In genomic region chr19:1169921-1170885, GRCh38 we compare ENCODE assay signal across 8 cellular contexts. TPM values are rescaled to one million over a fixed set of nuclear protein-coding genes. Genes with fewer than 3 reads are reported as not detected.
A peak's percentile ranks its signal among the peaks of the same experiment; 100 is the strongest.
DNase-seq lines count a peak whose midpoint lies in the region; ATAC-seq, FAIRE-seq and TF ChIP-seq lines count a peak whose summit lies in the region.

No MANE protein-coding gene starts in this region.

- H3K27ac ChIP-seq in adrenal gland (peak overlapping the region; percentile 97 to 100 (median 99)), HepG2 (ENCODE audit: extremely low read length, insufficient read depth, low read length) (peak overlapping the region; percentile 75)

- peaks cover 9% of the 10 kb centered on the region for H4K20me1 ChIP-seq in HepG2 (ENCODE audit: insufficient read depth, low read length)

- peak overlapping the region; percentile 26; the same call in 1 of the 2 replicates for H3K9ac ChIP-seq in HepG2 (ENCODE audit: insufficient read depth, low read depth, low read length)

- H3K9me3 Mint-ChIP-seq in activated T-cell treated with anti-CD3 and anti-CD28 coated beads, Interleukin-2, amount 50 U/mL, for 24 hours = no peaks in the 10 kb centered on the region
- no peaks in the 10 kb centered on the region for H3K9me3 Mint-ChIP-seq in type B pancreatic cell

- H3K4me1 Mint-ChIP-seq in activated T-cell treated with anti-CD3 and anti-CD28 coated beads, Interleukin-2, amount 50 U/mL, for 24 hours (ENCODE audit: low read depth) = peaks cover 38% of the 10 kb centered on the region
- peaks cover 29% of the 10 kb centered on the region for H3K4me1 Mint-ChIP-seq in type B pancreatic cell (ENCODE audit: unreplicated experiment)

- peak overlapping the region; percentile 68 for H3K4me2 ChIP-seq in HepG2 (ENCODE audit: low read depth, low read length)

- H3K36me3 ChIP-seq in adrenal gland (replicated peaks in 1 of 2) (no peaks in the 10 kb centered on the region), HepG2 (replicated peaks in 1 of 2; ENCODE audit: control insufficient read depth in 1 of 2, insufficient read depth in 2 of 2, low read length in 2 of 2) (no peaks in the 10 kb centered on the region; a peak in 1 of 5 replicates)

- H3K9me3 ChIP-seq in adrenal gland (replicated peaks in 1 of 3) (no peaks in the 10 kb centered on the region), HepG2 (ENCODE audit: low read length) (no peaks in the 10 kb centered on the region)

- no peak for TF ChIP-seq RAD21 in HepG2 (CRISPR knock-in tag; IDR thresholded peaks at IDR 0.05)

- POLR2A ChIA-PET in HepG2 (lab: Yijun Ruan, JAX) = interaction anchor here (0.6 kb wide), 1 partner anchor 32 kb away, joined by 3 read pairs; no protein-coding TSS in a partner anchor

- 45 to 65% (median 54%) methylated on average over 19 to 52 of the region's 52 CpGs for WGBS in adrenal gland, 4 donors
- whole genome bisulfite sequencing in HepG2 (ENCODE audit: low lambda C conversion rate) = 93% methylated on average over 37 of the region's 52 CpGs

- no peak overlapping the region for H3K4me3 Mint-ChIP-seq in activated T-cell treated with anti-CD3 and anti-CD28 coated beads, Interleukin-2, amount 50 U/mL, for 24 hours
- peak overlapping the region; percentile 87 for H3K4me3 Mint-ChIP-seq in type B pancreatic cell

- CTCF ChIA-PET in HepG2 (lab: Yijun Ruan, JAX; ENCODE audit: low intra/inter-chr PET ratio, low total read pairs) = no interaction called here

- H3K27ac Mint-ChIP-seq in activated T-cell treated with anti-CD3 and anti-CD28 coated beads, Interleukin-2, amount 50 U/mL, for 24 hours = peak overlapping the region; percentile 27
- H3K27ac Mint-ChIP-seq in type B pancreatic cell = peak overlapping the region; percentile 84

- TF ChIP-seq EP300 in HepG2 (IDR thresholded peaks at IDR 0.05; ENCODE audit: low read depth in 2 of 2, low read length in 2 of 2) (no peak), HepG2 (CRISPR knock-in tag; IDR thresholded peaks at IDR 0.05; ENCODE audit: borderline replicate concordance) (no peak)

- TF ChIP-seq CTCF in adrenal gland (IDR thresholded peaks at IDR 0.05) (no peak), HepG2 (CRISPR knock-in tag; IDR thresholded peaks at IDR 0.05) (no peak), type B pancreatic cell (conservative IDR thresholded peaks at IDR 0.05) (no peak)

- TF ChIP-seq POLR2A in adrenal gland (IDR thresholded peaks at IDR 0.05) = peak; percentile 67 to 87
- TF ChIP-seq POLR2A in HepG2 (IDR thresholded peaks at IDR 0.05; ENCODE audit: insufficient read depth in 1 of 2, low read depth in 2 of 2, low read length in 2 of 2) = no peak

- peaks cover 61% of the 10 kb centered on the region in 2 donors for H3K4me1 ChIP-seq in adrenal gland (replicated peaks in 1 of 2)
- peaks cover 72% of the 10 kb centered on the region for H3K4me1 ChIP-seq in HepG2 (ENCODE audit: insufficient read depth, low read length)

- ATAC-seq in HepG2 = no peak
- ATAC-seq in HG03378 (IDR thresholded peaks at IDR 0.05; ENCODE audit: unreplicated experiment) = no peak
- no peak for ATAC-seq in HG02885 (IDR thresholded peaks at IDR 0.05; ENCODE audit: poor library complexity, unreplicated experiment)
- no peak for ATAC-seq in GM21786 (IDR thresholded peaks at IDR 0.05; ENCODE audit: unreplicated experiment)

- BruUV-seq in HepG2 (replicated peaks; lab: Mats Ljungman, UMichigan) = no TSS peak

- DNase-seq in activated T-cell treated with anti-CD3 and anti-CD28 coated beads, Interleukin-2, amount 50 U/mL, for 24 hours = no peak
- no peak for DNase-seq in activated T-cell treated with anti-CD3 and anti-CD28 coated beads, Interleukin-2, amount 50 U/mL, for 48 hours
- DNase-seq in adrenal gland = peak; percentile 85 to 95 (median 93)
- DNase-seq in HepG2 (ENCODE audit: low spot score) = no peak
- no peak for DNase-seq in type B pancreatic cell (ENCODE audit: extremely low spot score, unreplicated experiment)

- peaks cover 21% of the 10 kb centered on the region for H3K36me3 Mint-ChIP-seq in activated T-cell treated with anti-CD3 and anti-CD28 coated beads, Interleukin-2, amount 50 U/mL, for 24 hours (ENCODE audit: low read depth)
- H3K36me3 Mint-ChIP-seq in type B pancreatic cell = peaks cover 8% of the 10 kb centered on the region

- H2AFZ ChIP-seq in HepG2 (ENCODE audit: low read length) = no peak overlapping the region

- H3K4me3 ChIP-seq in adrenal gland (peak overlapping the region in 1 of 4 donors; percentile 63), HepG2 (replicated peaks in 1 of 3; ENCODE audit: insufficient read depth in 1 of 3, low read depth in 2 of 3, low read length in 3 of 3) (no peak overlapping the region)

- H3K27me3 Mint-ChIP-seq in activated T-cell treated with anti-CD3 and anti-CD28 coated beads, Interleukin-2, amount 50 U/mL, for 24 hours = no peaks in the 10 kb centered on the region
- no peaks in the 10 kb centered on the region for H3K27me3 Mint-ChIP-seq in type B pancreatic cell

- peaks cover 67% of the 10 kb centered on the region for H3K79me2 ChIP-seq in HepG2 (ENCODE audit: insufficient read depth, low read length)

- FAIRE-seq in HepG2 (lab: Jason Lieb, UNC) = no peak

- intact Hi-C loops in adrenal gland (cut with DNase I) (loop anchor here in 1 of 2 donors (5.0 kb wide), 1 partner anchor 43 kb away; no protein-coding TSS in a partner anchor), HepG2 (cut with micrococcal nuclease; ENCODE audit: unreplicated experiment) (no loop called here)

- H3K27me3 ChIP-seq in adrenal gland (no peaks in the 10 kb centered on the region), HepG2 (ENCODE audit: control insufficient read depth in 1 of 2, insufficient read depth in 2 of 2, low read length in 2 of 2) (no peaks in the 10 kb centered on the region)

- in situ Hi-C loops in HepG2 (cut with HindIII; ENCODE audit: extremely low pct_ligation_motif_present, low pct_unique_long_range_greater_than_20kb) = no loop called here

TF ChIP-seq in HepG2, 621 proteins besides CTCF, POLR2A, EP300 and RAD21 (continues in another document):
- TF ChIP-seq HOXA7 (CRISPR knock-in tag; IDR thresholded peaks at IDR 0.05) = 0 out of 2 replicates have a peak, but pooled peaks have one; percentile 2
- TF ChIP-seq ADNP (CRISPR knock-in tag; IDR thresholded peaks at IDR 0.05) = no peak

RNA-seq across cellular contexts. Expression of gene SBNO2, which starts 3.9 kb away (rescaled TPM):
- total RNA-seq in adrenal gland (100 to 1,000 TPM in 3 of 8 donors, 10 to 100 TPM in 5; 33.0 to 176 (median 77.2) TPM), HepG2 (2016; rRNA removed; fragmentation: Illumina TruSeq; extraction: Trizol) (5.8 and 10.4 TPM in 2 replicates), type B pancreatic cell (ENCODE audit: low replicate concordance) (45.5 and 60.7 TPM in 2 replicates)
- polyA plus RNA-seq in adrenal gland (100 to 1,000 TPM in 1 of 3 donors, 10 to 100 TPM in 2; 13.6 to 118 (median 84.2) TPM), HepG2 (2011; rRNA removed) (8.6 and 10.8 TPM in 2 replicates)
- total RNA-seq in HepG2 (2016; cell fraction: cytosol; rRNA removed; fragmentation: Illumina TruSeq; extraction: Trizol; ENCODE audit: low read depth) = 3.3 and 3.8 TPM in 2 replicates
- total RNA-seq in HepG2 (2016; cell fraction: insoluble cytoplasmic fraction; rRNA removed; fragmentation: Illumina TruSeq; extraction: Trizol) = 6.5 and 12.4 TPM in 2 replicates
- 7.7 and 8.1 TPM in 2 replicates for total RNA-seq in HepG2 (2016; cell fraction: membrane; rRNA removed; fragmentation: Illumina TruSeq; extraction: Trizol)
- 10.4 and 12.1 TPM in 2 replicates for total RNA-seq in HepG2 (2016; cell fraction: nucleus; rRNA removed; fragmentation: Illumina TruSeq; extraction: Trizol)
- 4.1 and 8.0 TPM in 2 replicates for polyA plus RNA-seq in HepG2 (2011; cell fraction: cytosol; rRNA removed)
- polyA plus RNA-seq in HepG2 (2011; cell fraction: nucleus; rRNA removed) = 53.6 and 82.3 TPM in 2 replicates
- 10.8 and 11.3 TPM in 2 replicates for polyA plus RNA-seq in HepG2 (2012)
- polyA plus RNA-seq in HepG2 (2016; cell fraction: cytosol; fragmentation: Illumina TruSeq; extraction: Trizol; ENCODE audit: low read depth) = 1.0 and 1.1 TPM in 2 replicates
- 6.7 and 7.7 TPM in 2 replicates for polyA plus RNA-seq in HepG2 (2016; cell fraction: insoluble cytoplasmic fraction; fragmentation: Illumina TruSeq; extraction: Trizol; ENCODE audit: low read depth)
- polyA plus RNA-seq in HepG2 (2016; cell fraction: membrane; fragmentation: Illumina TruSeq; extraction: Trizol; ENCODE audit: low read depth) = 2.8 and 3.4 TPM in 2 replicates
- polyA plus RNA-seq in HepG2 (2016; cell fraction: nucleus; fragmentation: Illumina TruSeq; extraction: Trizol; ENCODE audit: insufficient read depth, low read depth) = 33.1 and 36.3 TPM in 2 replicates
- polyA minus RNA-seq in HepG2 (2011; rRNA and poly(A)+ RNA removed; ENCODE audit: low replicate concordance) = 21.5 and 30.2 TPM in 2 replicates
- polyA minus RNA-seq in HepG2 (2011; cell fraction: cytosol; rRNA and poly(A)+ RNA removed) = 9.8 and 12.0 TPM in 2 replicates
- 13.0 and 13.4 TPM in 2 replicates for polyA minus RNA-seq in HepG2 (2011; cell fraction: nucleus; rRNA and poly(A)+ RNA removed)

RNA-seq across cellular contexts. Expression of gene STK11, which starts 35.4 kb away (rescaled TPM):
- total RNA-seq in adrenal gland = 100 to 1,000 TPM in 3 of 8 donors, 10 to 100 TPM in 5; 53.5 to 117 (median 93.7) TPM
- 100 to 1,000 TPM in 1 of 3 donors, 10 to 100 TPM in 2; 37.8 to 148 (median 94.5) TPM for polyA plus RNA-seq in adrenal gland
- 28.4 and 43.6 TPM in 2 replicates for total RNA-seq in HepG2 (2016; rRNA removed; fragmentation: Illumina TruSeq; extraction: Trizol)
- total RNA-seq in HepG2 (2016; cell fraction: cytosol; rRNA removed; fragmentation: Illumina TruSeq; extraction: Trizol; ENCODE audit: low read depth) = 18.3 and 20.2 TPM in 2 replicates
- 23.3 and 42.4 TPM in 2 replicates for total RNA-seq in HepG2 (2016; cell fraction: insoluble cytoplasmic fraction; rRNA removed; fragmentation: Illumina TruSeq; extraction: Trizol)
- 47.5 and 49.4 TPM in 2 replicates for total RNA-seq in HepG2 (2016; cell fraction: membrane; rRNA removed; fragmentation: Illumina TruSeq; extraction: Trizol)
- 33.1 and 35.0 TPM in 2 replicates for total RNA-seq in HepG2 (2016; cell fraction: nucleus; rRNA removed; fragmentation: Illumina TruSeq; extraction: Trizol)
- 27.5 and 40.8 TPM in 2 replicates for polyA plus RNA-seq in HepG2 (2011; rRNA removed)
- polyA plus RNA-seq in HepG2 (2011; cell fraction: cytosol; rRNA removed) = 31.3 and 45.7 TPM in 2 replicates
- polyA plus RNA-seq in HepG2 (2011; cell fraction: nucleus; rRNA removed) = 143 and 178 TPM in 2 replicates
- polyA plus RNA-seq in HepG2 (2012) = 38.3 and 41.3 TPM in 2 replicates
- polyA plus RNA-seq in HepG2 (2016; cell fraction: cytosol; fragmentation: Illumina TruSeq; extraction: Trizol; ENCODE audit: low read depth) = 12.4 and 14.0 TPM in 2 replicates
- polyA plus RNA-seq in HepG2 (2016; cell fraction: insoluble cytoplasmic fraction; fragmentation: Illumina TruSeq; extraction: Trizol; ENCODE audit: low read depth) = 24.8 and 28.5 TPM in 2 replicates
- polyA plus RNA-seq in HepG2 (2016; cell fraction: membrane; fragmentation: Illumina TruSeq; extraction: Trizol; ENCODE audit: low read depth) = 31.5 and 34.3 TPM in 2 replicates
- polyA plus RNA-seq in HepG2 (2016; cell fraction: nucleus; fragmentation: Illumina TruSeq; extraction: Trizol; ENCODE audit: insufficient read depth, low read depth) = 76.9 and 78.9 TPM in 2 replicates
- 2.2 and 54.9 TPM in 2 replicates for polyA minus RNA-seq in HepG2 (2011; rRNA and poly(A)+ RNA removed; ENCODE audit: low replicate concordance)
- 24.1 and 27.3 TPM in 2 replicates for polyA minus RNA-seq in HepG2 (2011; cell fraction: cytosol; rRNA and poly(A)+ RNA removed)
- polyA minus RNA-seq in HepG2 (2011; cell fraction: nucleus; rRNA and poly(A)+ RNA removed) = 21.8 and 30.2 TPM in 2 replicates
- total RNA-seq in type B pancreatic cell (ENCODE audit: low replicate concordance) = 59.9 and 64.8 TPM in 2 replicates

Comparison
In these comparisons a context has a peak if more than half of its experiments do, and no peak if none do; other contexts are left out.
1. DNase-seq: peak in adrenal gland (7 of 7); none in activated T-cell treated with anti-CD3 and anti-CD28 coated beads, Interleukin-2, amount 50 U/mL, for 24 hours (single experiment), activated T-cell treated with anti-CD3 and anti-CD28 coated beads, Interleukin-2, amount 50 U/mL, for 48 hours (0 of 2), HepG2 (single experiment) and type B pancreatic cell (single experiment).
2. POLR2A ChIP-seq: peak in adrenal gland (2 of 2); none in HepG2 (0 of 2).